In genomic region chr4:105471566-105472176, GRCh38 we compare ENCODE assay signal across 8 cellular contexts. TPM values are rescaled to one million over a fixed set of nuclear protein-coding genes. Genes with fewer than 3 reads are reported as not detected.
DNase-seq lines count a peak whose midpoint lies in the region; ATAC-seq and TF ChIP-seq lines count a peak whose summit lies in the region.

No MANE protein-coding gene starts in this region.

- H3K9me3 Mint-ChIP-seq in activated naive CD8-positive, alpha-beta T cell (ENCODE audit: low read depth) = no peaks in the 10 kb centered on the region

- TF ChIP-seq CTCF in SK-N-SH (IDR thresholded peaks at IDR 0.05) = peak; percentile 77

- TF ChIP-seq EP300 in SK-N-SH (IDR thresholded peaks at IDR 0.05; ENCODE audit: borderline replicate concordance in 1 of 2, low read depth in 1 of 2, low read length in 1 of 2) = no peak

- H3K27me3 ChIP-seq in MG63 (no peaks in the 10 kb centered on the region), SK-N-SH (ENCODE audit: insufficient read depth) (no peaks in the 10 kb centered on the region)

- H3K4me3 ChIP-seq in MG63 = peak overlapping the region; percentile 19
- H3K4me3 ChIP-seq in SK-N-SH (ENCODE audit: low read depth in 2 of 2, low read length in 1 of 2) = peak overlapping the region; percentile 84 to 90

- no peaks in the 10 kb centered on the region for H3K27me3 Mint-ChIP-seq in activated naive CD8-positive, alpha-beta T cell

- H3K9ac ChIP-seq in SK-N-SH = peak overlapping the region; percentile 88; the same call in 1 of the 2 replicates

- DNase-seq in EL (peak; percentile 74), H4 (ENCODE audit: low spot score) (peak; percentile 70), MG63 (peak; percentile 47), SK-N-SH (peak; percentile 73), Right ventricle myocardium superior (peak; percentile 44), posterior cingulate gyrus (peak in 6 of 10 donors; percentile 54 to 87 (median 62)), ureter (ENCODE audit: low spot score) (peak; percentile 76)

- no peaks in the 10 kb centered on the region for H3K9me3 ChIP-seq in MG63
- H3K9me3 ChIP-seq in SK-N-SH = no peaks in the 10 kb centered on the region

- peaks cover 61% of the 10 kb centered on the region for H3K4me1 Mint-ChIP-seq in activated naive CD8-positive, alpha-beta T cell (ENCODE audit: low read depth)

- peak overlapping the region; percentile 96 for H3K4me3 Mint-ChIP-seq in activated naive CD8-positive, alpha-beta T cell

- H4K20me1 ChIP-seq in SK-N-SH (ENCODE audit: insufficient read depth) = no peaks in the 10 kb centered on the region

- peak; percentile 58 for ATAC-seq in Right ventricle myocardium superior (ENCODE audit: poor library complexity)

- CTCF ChIA-PET in SK-N-SH (lab: Yijun Ruan, JAX) = interaction anchor here (0.6 to 3.2 kb wide), 18 partner anchors 9 to 563 kb away, joined by 3 to 39 read pairs (median 3); partner anchors contain the start of gene TET2

- peaks cover 12% of the 10 kb centered on the region for H3K36me3 Mint-ChIP-seq in activated naive CD8-positive, alpha-beta T cell

- H3K4me1 ChIP-seq in SK-N-SH (ENCODE audit: control insufficient read depth in 1 of 2, insufficient read depth in 2 of 2, low read depth in 1 of 2, low read length in 1 of 2) = peaks cover 8 to 20% of the 10 kb centered on the region in 2 experiments; a peak in 3 of 4 replicates

- TF ChIP-seq RAD21 in SK-N-SH (IDR thresholded peaks at IDR 0.05; ENCODE audit: low read length) = peak; percentile 87

- H3K36me3 ChIP-seq in MG63 (no peaks in the 10 kb centered on the region; the same call in 1 of the 2 replicates), SK-N-SH (replicated peaks in 1 of 2; ENCODE audit: control insufficient read depth in 1 of 2, insufficient read depth in 2 of 2, low read length in 1 of 2) (peaks cover 4 to 10% of the 10 kb centered on the region in 2 experiments)

- no peak overlapping the region for H2AFZ ChIP-seq in SK-N-SH (ENCODE audit: low read depth)

- H3K79me2 ChIP-seq in SK-N-SH (ENCODE audit: insufficient read depth) = peaks cover 64% of the 10 kb centered on the region

- H3K9me2 ChIP-seq in SK-N-SH = no peaks in the 10 kb centered on the region

- H3F3A ChIP-seq in SK-N-SH (replicated peaks; ENCODE audit: insufficient read depth) = peaks cover 9% of the 10 kb centered on the region

- H3K4me2 ChIP-seq in SK-N-SH = peak overlapping the region; percentile 86

- peak overlapping the region in 1 of 2 experiments; percentile 92; a peak in 2 of 4 replicates for H3K27ac ChIP-seq in SK-N-SH (ENCODE audit: low read depth in 2 of 2, low read length in 1 of 2)

- intact Hi-C loops in Right ventricle myocardium superior (cut with DNase I) = loop anchor here (2.0 kb wide), 1 partner anchor 325 kb away; the partner anchor contains the start of gene TET2
- intact Hi-C loops in posterior cingulate gyrus (cut with DNase I) = loop anchor here (2.0 to 10.0 kb wide), 3 partner anchors 325 to 1477 kb away; partner anchors contain the start of gene TET2

- POLR2A ChIA-PET in SK-N-SH (lab: Yijun Ruan, JAX) = no interaction called here

- peak overlapping the region; percentile 58 for H3K27ac Mint-ChIP-seq in activated naive CD8-positive, alpha-beta T cell

- WGBS in SK-N-SH (ENCODE audit: low lambda C conversion rate) = 11% methylated on average over 10 of the region's 10 CpGs

TF ChIP-seq in SK-N-SH, 30 proteins besides CTCF, POLR2A, EP300 and RAD21:
- TF ChIP-seq, protein P1, sequence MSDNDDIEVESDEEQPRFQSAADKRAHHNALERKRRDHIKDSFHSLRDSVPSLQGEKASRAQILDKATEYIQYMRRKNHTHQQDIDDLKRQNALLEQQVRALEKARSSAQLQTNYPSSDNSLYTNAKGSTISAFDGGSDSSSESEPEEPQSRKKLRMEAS (IDR thresholded peaks at IDR 0.05; ENCODE audit: low read depth) = 0 out of 2 replicates have a peak, but pooled peaks have one; percentile 17
- TF ChIP-seq, protein P2, sequence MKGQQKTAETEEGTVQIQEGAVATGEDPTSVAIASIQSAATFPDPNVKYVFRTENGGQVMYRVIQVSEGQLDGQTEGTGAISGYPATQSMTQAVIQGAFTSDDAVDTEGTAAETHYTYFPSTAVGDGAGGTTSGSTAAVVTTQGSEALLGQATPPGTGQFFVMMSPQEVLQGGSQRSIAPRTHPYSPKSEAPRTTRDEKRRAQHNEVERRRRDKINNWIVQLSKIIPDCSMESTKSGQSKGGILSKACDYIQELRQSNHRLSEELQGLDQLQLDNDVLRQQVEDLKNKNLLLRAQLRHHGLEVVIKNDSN (IDR thresholded peaks at IDR 0.05; ENCODE audit: borderline replicate concordance, low read depth) = no peak
- TF ChIP-seq SMC3 (IDR thresholded peaks at IDR 0.05; ENCODE audit: low read depth, low read length) (peak; percentile 82), PBX3 (IDR thresholded peaks at IDR 0.05) (no peak), MXI1 (IDR thresholded peaks at IDR 0.05; ENCODE audit: low read depth, low read length) (no peak), USF2 (IDR thresholded peaks at IDR 0.05; ENCODE audit: borderline replicate concordance, low read depth, low read length) (no peak)
- TF ChIP-seq, protein P3, sequence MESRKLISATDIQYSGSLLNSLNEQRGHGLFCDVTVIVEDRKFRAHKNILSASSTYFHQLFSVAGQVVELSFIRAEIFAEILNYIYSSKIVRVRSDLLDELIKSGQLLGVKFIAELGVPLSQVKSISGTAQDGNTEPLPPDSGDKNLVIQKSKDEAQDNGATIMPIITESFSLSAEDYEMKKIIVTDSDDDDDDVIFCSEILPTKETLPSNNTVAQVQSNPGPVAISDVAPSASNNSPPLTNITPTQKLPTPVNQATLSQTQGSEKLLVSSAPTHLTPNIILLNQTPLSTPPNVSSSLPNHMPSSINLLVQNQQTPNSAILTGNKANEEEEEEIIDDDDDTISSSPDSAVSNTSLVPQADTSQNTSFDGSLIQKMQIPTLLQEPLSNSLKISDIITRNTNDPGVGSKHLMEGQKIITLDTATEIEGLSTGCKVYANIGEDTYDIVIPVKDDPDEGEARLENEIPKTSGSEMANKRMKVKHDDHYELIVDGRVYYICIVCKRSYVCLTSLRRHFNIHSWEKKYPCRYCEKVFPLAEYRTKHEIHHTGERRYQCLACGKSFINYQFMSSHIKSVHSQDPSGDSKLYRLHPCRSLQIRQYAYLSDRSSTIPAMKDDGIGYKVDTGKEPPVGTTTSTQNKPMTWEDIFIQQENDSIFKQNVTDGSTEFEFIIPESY (IDR thresholded peaks at IDR 0.05; ENCODE audit: borderline replicate concordance, low read depth) = no peak

RNA-seq across cellular contexts. Expression of gene PPA2, which starts 2.2 kb away (rescaled TPM):
- 177 and 198 TPM in 2 replicates for total RNA-seq in H4 (2014; rRNA removed; shearing (Covaris generic))
- 122 and 247 TPM in 2 replicates for total RNA-seq in MG63 (2014; rRNA removed; shearing (Covaris generic); ENCODE audit: low replicate concordance)
- 57.8 and 76.1 TPM in 2 replicates for polyA plus RNA-seq in SK-N-SH (2012; rRNA removed)
- 92.4 and 133 TPM in 2 replicates for polyA plus RNA-seq in SK-N-SH (2012; cell fraction: cytosol; rRNA removed)
- polyA plus RNA-seq in SK-N-SH (2012; cell fraction: nucleus; rRNA removed) = 42.1 and 49.3 TPM in 2 replicates
- 93.1 TPM for total RNA-seq in Right ventricle myocardium superior
- total RNA-seq in ureter = 98.0 TPM
